In the genomic region with DNA sequence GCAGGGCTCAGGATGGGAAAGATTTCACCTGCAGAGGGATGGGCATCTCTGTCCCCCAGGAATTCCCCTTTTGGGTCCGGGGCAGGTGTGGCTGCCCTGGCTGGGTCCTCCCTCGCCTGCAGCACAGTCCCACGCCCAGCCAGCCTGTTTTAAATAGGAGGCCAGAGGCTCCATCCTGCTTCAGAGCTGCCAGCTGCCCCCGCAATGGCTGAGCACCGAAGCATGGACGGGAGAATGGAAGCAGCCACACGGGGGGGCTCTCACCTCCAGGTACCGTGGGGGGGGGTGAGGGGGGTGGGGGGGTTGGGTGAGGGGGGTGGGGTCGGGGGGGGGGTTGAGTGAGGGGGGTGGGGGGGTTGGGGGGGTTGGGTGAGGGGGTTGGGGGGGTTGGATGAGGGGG, we compare ENCODE assay signal across 1 cellular context.
TF ChIP-seq lines count a peak whose summit lies in the region.

No MANE protein-coding gene starts in this region.

TF ChIP-seq in GM23338, 12 proteins besides CTCF, POLR2A, EP300 and RAD21 (continued from another document):
- TF ChIP-seq, protein P1, sequence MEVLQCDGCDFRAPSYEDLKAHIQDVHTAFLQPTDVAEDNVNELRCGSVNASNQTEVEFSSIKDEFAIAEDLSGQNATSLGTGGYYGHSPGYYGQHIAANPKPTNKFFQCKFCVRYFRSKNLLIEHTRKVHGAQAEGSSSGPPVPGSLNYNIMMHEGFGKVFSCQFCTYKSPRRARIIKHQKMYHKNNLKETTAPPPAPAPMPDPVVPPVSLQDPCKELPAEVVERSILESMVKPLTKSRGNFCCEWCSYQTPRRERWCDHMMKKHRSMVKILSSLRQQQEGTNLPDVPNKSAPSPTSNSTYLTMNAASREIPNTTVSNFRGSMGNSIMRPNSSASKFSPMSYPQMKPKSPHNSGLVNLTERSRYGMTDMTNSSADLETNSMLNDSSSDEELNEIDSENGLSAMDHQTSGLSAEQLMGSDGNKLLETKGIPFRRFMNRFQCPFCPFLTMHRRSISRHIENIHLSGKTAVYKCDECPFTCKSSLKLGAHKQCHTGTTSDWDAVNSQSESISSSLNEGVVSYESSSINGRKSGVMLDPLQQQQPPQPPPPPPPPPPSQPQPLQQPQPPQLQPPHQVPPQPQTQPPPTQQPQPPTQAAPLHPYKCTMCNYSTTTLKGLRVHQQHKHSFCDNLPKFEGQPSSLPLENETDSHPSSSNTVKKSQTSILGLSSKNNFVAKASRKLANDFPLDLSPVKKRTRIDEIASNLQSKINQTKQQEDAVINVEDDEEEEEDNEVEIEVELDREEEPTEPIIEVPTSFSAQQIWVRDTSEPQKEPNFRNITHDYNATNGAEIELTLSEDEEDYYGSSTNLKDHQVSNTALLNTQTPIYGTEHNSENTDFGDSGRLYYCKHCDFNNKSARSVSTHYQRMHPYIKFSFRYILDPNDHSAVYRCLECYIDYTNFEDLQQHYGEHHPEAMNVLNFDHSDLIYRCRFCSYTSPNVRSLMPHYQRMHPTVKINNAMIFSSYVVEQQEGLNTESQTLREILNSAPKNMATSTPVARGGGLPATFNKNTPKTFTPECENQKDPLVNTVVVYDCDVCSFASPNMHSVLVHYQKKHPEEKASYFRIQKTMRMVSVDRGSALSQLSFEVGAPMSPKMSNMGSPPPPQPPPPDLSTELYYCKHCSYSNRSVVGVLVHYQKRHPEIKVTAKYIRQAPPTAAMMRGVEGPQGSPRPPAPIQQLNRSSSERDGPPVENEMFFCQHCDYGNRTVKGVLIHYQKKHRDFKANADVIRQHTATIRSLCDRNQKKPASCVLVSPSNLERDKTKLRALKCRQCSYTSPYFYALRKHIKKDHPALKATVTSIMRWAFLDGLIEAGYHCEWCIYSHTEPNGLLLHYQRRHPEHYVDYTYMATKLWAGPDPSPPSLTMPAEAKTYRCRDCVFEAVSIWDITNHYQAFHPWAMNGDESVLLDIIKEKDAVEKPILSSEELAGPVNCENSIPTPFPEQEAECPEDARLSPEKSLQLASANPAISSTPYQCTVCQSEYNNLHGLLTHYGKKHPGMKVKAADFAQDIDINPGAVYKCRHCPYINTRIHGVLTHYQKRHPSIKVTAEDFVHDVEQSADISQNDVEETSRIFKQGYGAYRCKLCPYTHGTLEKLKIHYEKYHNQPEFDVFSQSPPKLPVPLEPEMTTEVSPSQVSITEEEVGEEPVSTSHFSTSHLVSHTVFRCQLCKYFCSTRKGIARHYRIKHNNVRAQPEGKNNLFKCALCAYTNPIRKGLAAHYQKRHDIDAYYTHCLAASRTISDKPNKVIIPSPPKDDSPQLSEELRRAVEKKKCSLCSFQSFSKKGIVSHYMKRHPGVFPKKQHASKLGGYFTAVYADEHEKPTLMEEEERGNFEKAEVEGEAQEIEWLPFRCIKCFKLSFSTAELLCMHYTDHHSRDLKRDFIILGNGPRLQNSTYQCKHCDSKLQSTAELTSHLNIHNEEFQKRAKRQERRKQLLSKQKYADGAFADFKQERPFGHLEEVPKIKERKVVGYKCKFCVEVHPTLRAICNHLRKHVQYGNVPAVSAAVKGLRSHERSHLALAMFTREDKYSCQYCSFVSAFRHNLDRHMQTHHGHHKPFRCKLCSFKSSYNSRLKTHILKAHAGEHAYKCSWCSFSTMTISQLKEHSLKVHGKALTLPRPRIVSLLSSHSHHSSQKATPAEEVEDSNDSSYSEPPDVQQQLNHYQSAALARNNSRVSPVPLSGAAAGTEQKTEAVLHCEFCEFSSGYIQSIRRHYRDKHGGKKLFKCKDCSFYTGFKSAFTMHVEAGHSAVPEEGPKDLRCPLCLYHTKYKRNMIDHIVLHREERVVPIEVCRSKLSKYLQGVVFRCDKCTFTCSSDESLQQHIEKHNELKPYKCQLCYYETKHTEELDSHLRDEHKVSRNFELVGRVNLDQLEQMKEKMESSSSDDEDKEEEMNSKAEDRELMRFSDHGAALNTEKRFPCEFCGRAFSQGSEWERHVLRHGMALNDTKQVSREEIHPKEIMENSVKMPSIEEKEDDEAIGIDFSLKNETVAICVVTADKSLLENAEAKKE (CRISPR knock-in tag; IDR thresholded peaks at IDR 0.05), result no peak
- no peak for TF ChIP-seq STAT1 (IDR thresholded peaks at IDR 0.05; ENCODE audit: unreplicated experiment)
